In genomic region chr1:52531473-52531872, GRCh38 we compare ENCODE assay signal across 22 cellular contexts. TPM values are rescaled to one million over a fixed set of nuclear protein-coding genes. Genes with fewer than 3 reads are reported as not detected.
DNase-seq lines count a peak whose midpoint lies in the region; ATAC-seq, FAIRE-seq and TF ChIP-seq lines count a peak whose summit lies in the region.
"Had no signal": no experiment of that assay in that cellular context is flagged by ENCODE, and none has a peak within 500 bp of the region (broad histone marks: within the 10 kb centered on the region; RNA-seq: fewer than 3 reads in every experiment).

No MANE protein-coding gene starts in this region.

- no peak overlapping the region for H3K4me3 Mint-ChIP-seq in stimulated activated naive CD8-positive, alpha-beta T cell treated with anti-CD3 and anti-CD28 coated beads, Interleukin-15, Interleukin-2, amounts not matched to agents 100 ng/mL and 50 ng/mL, for 24 hours
- no peak overlapping the region for H3K4me3 Mint-ChIP-seq in stimulated activated naive CD8-positive, alpha-beta T cell treated with anti-CD3 and anti-CD28 coated beads, Interleukin-15, amount 100 ng/mL, for 72 hours
- H3K4me3 Mint-ChIP-seq in memory B cell: no peak overlapping the region
- no peak overlapping the region for H3K4me3 Mint-ChIP-seq in immature natural killer cell

- H2AFZ ChIP-seq in SU-DHL-6 (ENCODE audit: low read depth, low read length, severe bottlenecking): no peak overlapping the region
- H2AFZ ChIP-seq: GM23248 had no signal

- FAIRE-seq in urothelium cell line (lab: Jason Lieb, UNC): no peak
- FAIRE-seq: HTR-8/SVneo had no signal

- no peak for DNase-seq in stimulated activated naive CD8-positive, alpha-beta T cell treated with anti-CD3 and anti-CD28 coated beads, Interleukin-15, amount 100 ng/mL, for 72 hours
- no peak for DNase-seq in memory B cell (ENCODE audit: low spot score in 2 of 2)
- DNase-seq in immature natural killer cell: no peak
- DNase-seq in urothelium cell line (ENCODE audit: low spot score): no peak
- DNase-seq: CD8-positive, alpha-beta memory T cell; DMS53; GM23248; IMR-90; NCI-H1092 treated with DMSO at 0.1 percent for 48 hours; NCI-H146; NCI-H2029 treated with DMSO at 0.1 percent for 48 hours; NCI-H2171 treated with DMSO at 0.1 percent for 48 hours; NCI-H446 treated with DMSO at 0.1 percent for 48 hours; PC-3; RPMI8226; SHP77 treated with DMSO at 0.1 percent for 48 hours; SK-N-SH had no signal

- no peak overlapping the region for H3K4me3 ChIP-seq in SU-DHL-6 (ENCODE audit: insufficient read depth, low read length, poor library complexity, severe bottlenecking)
- H3K4me3 ChIP-seq: GM23248, HAP-1 had no signal

- H3F3A ChIP-seq in SU-DHL-6 (ENCODE audit: insufficient read depth): peaks cover under 1% of the 10 kb centered on the region; the same call in 1 of the 2 replicates

- peaks cover 56% of the 10 kb centered on the region for H3K4me1 Mint-ChIP-seq in stimulated activated naive CD8-positive, alpha-beta T cell treated with anti-CD3 and anti-CD28 coated beads, Interleukin-15, Interleukin-2, amounts not matched to agents 100 ng/mL and 50 ng/mL, for 24 hours (ENCODE audit: low read depth)
- peaks cover 41% of the 10 kb centered on the region for H3K4me1 Mint-ChIP-seq in stimulated activated naive CD8-positive, alpha-beta T cell treated with anti-CD3 and anti-CD28 coated beads, Interleukin-15, amount 100 ng/mL, for 72 hours
- H3K4me1 Mint-ChIP-seq in memory B cell (peaks cover 26% of the 10 kb centered on the region), immature natural killer cell (peaks cover 36 to 51% of the 10 kb centered on the region in 2 donors)

- H3K27me3 Mint-ChIP-seq in stimulated activated naive CD8-positive, alpha-beta T cell treated with anti-CD3 and anti-CD28 coated beads, Interleukin-15, Interleukin-2, amounts not matched to agents 100 ng/mL and 50 ng/mL, for 24 hours: no peaks in the 10 kb centered on the region
- no peaks in the 10 kb centered on the region for H3K27me3 Mint-ChIP-seq in stimulated activated naive CD8-positive, alpha-beta T cell treated with anti-CD3 and anti-CD28 coated beads, Interleukin-15, amount 100 ng/mL, for 72 hours
- H3K27me3 Mint-ChIP-seq in memory B cell: no peaks in the 10 kb centered on the region
- no peaks in the 10 kb centered on the region for H3K27me3 Mint-ChIP-seq in immature natural killer cell (ENCODE audit: low read depth in 3 of 3)
- H3K27me3 Mint-ChIP-seq: CD8-positive, alpha-beta memory T cell had no signal

- peaks cover 10% of the 10 kb centered on the region; the same call in 1 of the 2 replicates for H4K20me1 ChIP-seq in SU-DHL-6 (ENCODE audit: low read depth, low read length)

- no peak for TF ChIP-seq CTCF in SU-DHL-6 (IDR thresholded peaks at IDR 0.05; ENCODE audit: insufficient read depth, low read length, poor library complexity, severe bottlenecking)

- peaks cover 9% of the 10 kb centered on the region for H3K9me3 Mint-ChIP-seq in stimulated activated naive CD8-positive, alpha-beta T cell treated with anti-CD3 and anti-CD28 coated beads, Interleukin-15, Interleukin-2, amounts not matched to agents 100 ng/mL and 50 ng/mL, for 24 hours
- H3K9me3 Mint-ChIP-seq in stimulated activated naive CD8-positive, alpha-beta T cell treated with anti-CD3 and anti-CD28 coated beads, Interleukin-15, amount 100 ng/mL, for 72 hours: peaks cover 8 to 16% of the 10 kb centered on the region in 2 donors
- peaks cover 5% of the 10 kb centered on the region for H3K9me3 Mint-ChIP-seq in memory B cell
- no peaks in the 10 kb centered on the region for H3K9me3 Mint-ChIP-seq in immature natural killer cell

- H3K79me2 ChIP-seq in SU-DHL-6 (ENCODE audit: insufficient read depth, low read length): peaks cover 88% of the 10 kb centered on the region

- peak overlapping the region; percentile 15 for H3K27ac Mint-ChIP-seq in stimulated activated naive CD8-positive, alpha-beta T cell treated with anti-CD3 and anti-CD28 coated beads, Interleukin-15, Interleukin-2, amounts not matched to agents 100 ng/mL and 50 ng/mL, for 24 hours
- no peak overlapping the region for H3K27ac Mint-ChIP-seq in stimulated activated naive CD8-positive, alpha-beta T cell treated with anti-CD3 and anti-CD28 coated beads, Interleukin-15, amount 100 ng/mL, for 72 hours
- H3K27ac Mint-ChIP-seq in memory B cell (peak overlapping the region; percentile 86), immature natural killer cell (peak overlapping the region in 1 of 6 donors; percentile 43)

- H3K27me3 ChIP-seq in SU-DHL-6 (ENCODE audit: low read length): no peaks in the 10 kb centered on the region

- H3K9me2 ChIP-seq in SU-DHL-6 (replicated peaks; ENCODE audit: insufficient read depth, low read length): no peaks in the 10 kb centered on the region

- peaks cover 17% of the 10 kb centered on the region for H3K36me3 Mint-ChIP-seq in stimulated activated naive CD8-positive, alpha-beta T cell treated with anti-CD3 and anti-CD28 coated beads, Interleukin-15, Interleukin-2, amounts not matched to agents 100 ng/mL and 50 ng/mL, for 24 hours (ENCODE audit: low read depth)
- peaks cover 25% of the 10 kb centered on the region for H3K36me3 Mint-ChIP-seq in memory B cell
- peaks cover 3 to 8% (median 5%) of the 10 kb centered on the region in 3 donors for H3K36me3 Mint-ChIP-seq in immature natural killer cell

- H3K36me3 ChIP-seq in SU-DHL-6 (ENCODE audit: low read length): peaks cover under 1% of the 10 kb centered on the region; the same call in 1 of the 2 replicates

- no peaks in the 10 kb centered on the region for H3K9me3 ChIP-seq in SU-DHL-6 (ENCODE audit: insufficient read depth, low read length)

- H3K27ac ChIP-seq in SU-DHL-6 (ENCODE audit: low read depth, low read length): peak overlapping the region; percentile 30; the same call in 1 of the 2 replicates
- H3K27ac ChIP-seq: GM23248 had no signal

- no peak for ATAC-seq in stimulated activated naive CD8-positive, alpha-beta T cell treated with anti-CD3 and anti-CD28 coated beads, Interleukin-15, amount 100 ng/mL, for 72 hours
- ATAC-seq in memory B cell (ENCODE audit: low read depth): peak; percentile 14
- ATAC-seq in GM18511 (IDR thresholded peaks at IDR 0.05; ENCODE audit: unreplicated experiment): no peak
- ATAC-seq: PC-3 had no signal

- H3K9ac ChIP-seq in SU-DHL-6 (ENCODE audit: low read length): no peak overlapping the region
- H3K9ac ChIP-seq: GM23248, SK-N-SH had no signal

- H3K4me2 ChIP-seq in SU-DHL-6 (ENCODE audit: low read depth, low read length, poor library complexity, severe bottlenecking): no peak overlapping the region
- H3K4me2 ChIP-seq: SK-N-SH had no signal

RNA-seq across cellular contexts. Expression of gene TUT4, which starts 21.4 kb away (rescaled TPM):
- 10 to 100 TPM; 14.5 to 36.0 (median 23.0) TPM for polyA plus RNA-seq in immature natural killer cell

Comparison
In these comparisons a context has a peak if more than half of its experiments do, and no peak if none do; other contexts are left out.
1. H3K27ac Mint-ChIP-seq: peak in stimulated activated naive CD8-positive, alpha-beta T cell treated with anti-CD3 and anti-CD28 coated beads, Interleukin-15, Interleukin-2, amounts not matched to agents 100 ng/mL and 50 ng/mL, for 24 hours (single experiment) and memory B cell (single experiment); none in stimulated activated naive CD8-positive, alpha-beta T cell treated with anti-CD3 and anti-CD28 coated beads, Interleukin-15, amount 100 ng/mL, for 72 hours (0 of 2).